In genomic region chr1:18119978-18120377, GRCh38 we compare ENCODE assay signal across 28 cellular contexts.
"Had no signal": no experiment of that assay in that cellular context is flagged by ENCODE, and none has a peak within 500 bp of the region (broad histone marks: within the 10 kb centered on the region; RNA-seq: fewer than 3 reads in every experiment).

No MANE protein-coding gene starts in this region.

- H3K4me1 Mint-ChIP-seq: stimulated activated effector memory CD8-positive, alpha-beta T cell treated with anti-CD3 and anti-CD28 coated beads, Interleukin-12 subunit alpha, Interleukin-12 subunit beta, amount 100 ng/mL, for 72 hours; stimulated activated memory B cell treated with anti-CD40 and anti-IgM and Interleukin-4, amounts not matched to agents 10 μg/mL and 1 μg/mL and 100 μg/mL, for 72 hours; stimulated activated naive B cell treated with anti-CD40 and anti-IgM and Interleukin-4, amounts not matched to agents 10 μg/mL and 1 μg/mL and 100 μg/mL, for 72 hours; stimulated activated naive CD8-positive, alpha-beta T cell treated with anti-CD3 and anti-CD28 coated beads, Interleukin-15, amount 100 ng/mL, for 72 hours had no signal

- H3K27me3 ChIP-seq: testis, thyroid gland, upper lobe of left lung, uterus, vagina had no signal

- H3K36me3 ChIP-seq: stomach, suprapubic skin, thoracic aorta, thyroid gland, tibial artery, tibial nerve, transverse colon, upper lobe of left lung, upper lobe of right lung, uterus, vagina had no signal

- H3K4me3 Mint-ChIP-seq: stimulated activated effector memory CD8-positive, alpha-beta T cell treated with anti-CD3 and anti-CD28 coated beads, Interleukin-12 subunit alpha, Interleukin-12 subunit beta, amount 100 ng/mL, for 72 hours; stimulated activated memory B cell treated with anti-CD40 and anti-IgM and Interleukin-4, amounts not matched to agents 10 μg/mL and 1 μg/mL and 100 μg/mL, for 72 hours; stimulated activated naive B cell treated with anti-CD40 and anti-IgM and Interleukin-4, amounts not matched to agents 10 μg/mL and 1 μg/mL and 100 μg/mL, for 72 hours; stimulated activated naive CD8-positive, alpha-beta T cell treated with anti-CD3 and anti-CD28 coated beads, Interleukin-15, amount 100 ng/mL, for 72 hours; stimulated activated naive CD8-positive, alpha-beta T cell treated with anti-CD3 and anti-CD28 coated beads, Interleukin-15, Interleukin-2, amounts not matched to agents 100 ng/mL and 50 ng/mL, for 24 hours; type B pancreatic cell had no signal

- H3K36me3 Mint-ChIP-seq: stimulated activated effector memory CD8-positive, alpha-beta T cell treated with anti-CD3 and anti-CD28 coated beads, Interleukin-12 subunit alpha, Interleukin-12 subunit beta, amount 100 ng/mL, for 72 hours; stimulated activated memory B cell treated with anti-CD40 and anti-IgM and Interleukin-4, amounts not matched to agents 10 μg/mL and 1 μg/mL and 100 μg/mL, for 72 hours; stimulated activated naive B cell treated with anti-CD40 and anti-IgM and Interleukin-4, amounts not matched to agents 10 μg/mL and 1 μg/mL and 100 μg/mL, for 72 hours; type B pancreatic cell had no signal

- H3K9me3 Mint-ChIP-seq: stimulated activated effector memory CD8-positive, alpha-beta T cell treated with anti-CD3 and anti-CD28 coated beads, Interleukin-12 subunit alpha, Interleukin-12 subunit beta, amount 100 ng/mL, for 72 hours; stimulated activated memory B cell treated with anti-CD40 and anti-IgM and Interleukin-4, amounts not matched to agents 10 μg/mL and 1 μg/mL and 100 μg/mL, for 72 hours; stimulated activated naive B cell treated with anti-CD40 and anti-IgM and Interleukin-4, amounts not matched to agents 10 μg/mL and 1 μg/mL and 100 μg/mL, for 72 hours; stimulated activated naive CD8-positive, alpha-beta T cell treated with anti-CD3 and anti-CD28 coated beads, Interleukin-15, amount 100 ng/mL, for 72 hours; stimulated activated naive CD8-positive, alpha-beta T cell treated with anti-CD3 and anti-CD28 coated beads, Interleukin-15, Interleukin-2, amounts not matched to agents 100 ng/mL and 50 ng/mL, for 24 hours; type B pancreatic cell had no signal

- DNase-seq: stimulated activated CD4-positive, alpha-beta T cell treated with anti-CD3 and anti-CD28 coated beads, Interleukin-2, amount 100 ng/mL, for 48 hours; stimulated activated CD4-positive, alpha-beta T cell treated with anti-CD3 and anti-CD28 coated beads, Interleukin-4, amount 100 ng/mL, for 1 hour; stimulated activated CD4-positive, alpha-beta T cell treated with anti-CD3 and anti-CD28 coated beads, Interleukin-4, amount 100 ng/mL, for 24 hours; stimulated activated CD4-positive, alpha-beta T cell treated with anti-CD3 and anti-CD28 coated beads, Interleukin-4, amount 100 ng/mL, for 4 hours; stimulated activated CD8-positive, alpha-beta memory T cell treated with anti-CD3 and anti-CD28 coated beads, Interleukin-4, amount 100 ng/mL, for 48 hours; stimulated activated naive B cell treated with anti-CD40 and anti-IgM and Interleukin-4, amounts not matched to agents 10 μg/mL and 1 μg/mL and 100 μg/mL, for 72 hours; stimulated activated naive CD4-positive, alpha-beta T cell; stimulated activated naive CD4-positive, alpha-beta T cell treated with Interleukin-2 at 50 U/mL for 16 hours; stimulated activated naive CD8-positive, alpha-beta T cell treated with anti-CD3 and anti-CD28 coated beads, Interleukin-15, amount 100 ng/mL, for 72 hours; stimulated activated naive CD8-positive, alpha-beta T cell treated with anti-CD3 and anti-CD28 coated beads, Interleukin-15, Interleukin-2, amounts not matched to agents 100 U/mL and 50 U/mL, for 24 hours; stomach; testis; thyroid gland; tibial artery; transverse colon; trophoblast cell; upper lobe of left lung; upper lobe of right lung; uterus had no signal

- H3K4me1 ChIP-seq: stomach, suprapubic skin, testis, thyroid gland, tibial artery, tibial nerve, transverse colon, upper lobe of left lung, upper lobe of right lung, uterus, vagina had no signal

- H3K27ac Mint-ChIP-seq: stimulated activated effector memory CD8-positive, alpha-beta T cell treated with anti-CD3 and anti-CD28 coated beads, Interleukin-12 subunit alpha, Interleukin-12 subunit beta, amount 100 ng/mL, for 72 hours; stimulated activated memory B cell treated with anti-CD40 and anti-IgM and Interleukin-4, amounts not matched to agents 10 μg/mL and 1 μg/mL and 100 μg/mL, for 72 hours; stimulated activated naive B cell treated with anti-CD40 and anti-IgM and Interleukin-4, amounts not matched to agents 10 μg/mL and 1 μg/mL and 100 μg/mL, for 72 hours; stimulated activated naive CD8-positive, alpha-beta T cell treated with anti-CD3 and anti-CD28 coated beads, Interleukin-15, amount 100 ng/mL, for 72 hours; stimulated activated naive CD8-positive, alpha-beta T cell treated with anti-CD3 and anti-CD28 coated beads, Interleukin-15, Interleukin-2, amounts not matched to agents 100 ng/mL and 50 ng/mL, for 24 hours; type B pancreatic cell had no signal

- H3K4me3 ChIP-seq: stomach, suprapubic skin, testis, thoracic aorta, thyroid gland, tibial artery, tibial nerve, transverse colon, upper lobe of left lung, upper lobe of right lung, uterus, vagina had no signal

- FAIRE-seq: urothelium cell line had no signal

- H3K9me3 ChIP-seq: stomach, suprapubic skin, testis, thoracic aorta, thyroid gland, tibial artery, tibial nerve, transverse colon, upper lobe of left lung, upper lobe of right lung, uterus, vagina had no signal

- H3K27ac ChIP-seq: stomach, suprapubic skin, testis, thoracic aorta, thyroid gland, tibial artery, tibial nerve, transverse colon, upper lobe of left lung, upper lobe of right lung, uterus, vagina had no signal
